ENCODE assay signal across 1 cellular context in the genomic region with DNA sequence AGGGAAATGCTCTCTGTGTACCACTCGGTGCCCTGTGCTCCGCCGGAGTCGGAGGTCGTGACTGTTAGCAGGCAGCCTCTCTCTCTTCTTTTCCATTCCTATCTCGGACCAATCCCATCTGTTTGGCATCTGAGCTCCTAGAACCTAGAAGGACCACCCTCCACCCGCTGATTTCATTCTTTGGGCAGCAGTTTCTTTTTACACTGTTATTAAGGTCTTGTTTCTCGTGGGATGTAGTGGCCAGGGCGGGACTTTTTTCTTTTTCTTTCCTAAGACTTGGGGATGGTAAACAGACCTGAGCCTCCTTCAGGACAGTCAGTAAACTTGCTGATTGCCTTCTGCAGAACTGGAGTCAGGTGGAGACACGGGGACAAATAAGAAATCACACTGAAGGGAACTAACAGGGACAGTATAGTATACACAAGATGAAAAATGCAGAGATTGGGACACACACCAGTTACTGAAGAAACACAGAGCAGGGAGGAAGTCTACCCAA.
TF ChIP-seq lines count a peak whose summit lies in the region.

No MANE protein-coding gene starts in this region.

TF ChIP-seq in liver, 16 proteins besides CTCF, POLR2A, EP300 and RAD21 (continued from another document):
- TF ChIP-seq, protein P1, sequence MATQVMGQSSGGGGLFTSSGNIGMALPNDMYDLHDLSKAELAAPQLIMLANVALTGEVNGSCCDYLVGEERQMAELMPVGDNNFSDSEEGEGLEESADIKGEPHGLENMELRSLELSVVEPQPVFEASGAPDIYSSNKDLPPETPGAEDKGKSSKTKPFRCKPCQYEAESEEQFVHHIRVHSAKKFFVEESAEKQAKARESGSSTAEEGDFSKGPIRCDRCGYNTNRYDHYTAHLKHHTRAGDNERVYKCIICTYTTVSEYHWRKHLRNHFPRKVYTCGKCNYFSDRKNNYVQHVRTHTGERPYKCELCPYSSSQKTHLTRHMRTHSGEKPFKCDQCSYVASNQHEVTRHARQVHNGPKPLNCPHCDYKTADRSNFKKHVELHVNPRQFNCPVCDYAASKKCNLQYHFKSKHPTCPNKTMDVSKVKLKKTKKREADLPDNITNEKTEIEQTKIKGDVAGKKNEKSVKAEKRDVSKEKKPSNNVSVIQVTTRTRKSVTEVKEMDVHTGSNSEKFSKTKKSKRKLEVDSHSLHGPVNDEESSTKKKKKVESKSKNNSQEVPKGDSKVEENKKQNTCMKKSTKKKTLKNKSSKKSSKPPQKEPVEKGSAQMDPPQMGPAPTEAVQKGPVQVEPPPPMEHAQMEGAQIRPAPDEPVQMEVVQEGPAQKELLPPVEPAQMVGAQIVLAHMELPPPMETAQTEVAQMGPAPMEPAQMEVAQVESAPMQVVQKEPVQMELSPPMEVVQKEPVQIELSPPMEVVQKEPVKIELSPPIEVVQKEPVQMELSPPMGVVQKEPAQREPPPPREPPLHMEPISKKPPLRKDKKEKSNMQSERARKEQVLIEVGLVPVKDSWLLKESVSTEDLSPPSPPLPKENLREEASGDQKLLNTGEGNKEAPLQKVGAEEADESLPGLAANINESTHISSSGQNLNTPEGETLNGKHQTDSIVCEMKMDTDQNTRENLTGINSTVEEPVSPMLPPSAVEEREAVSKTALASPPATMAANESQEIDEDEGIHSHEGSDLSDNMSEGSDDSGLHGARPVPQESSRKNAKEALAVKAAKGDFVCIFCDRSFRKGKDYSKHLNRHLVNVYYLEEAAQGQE (IDR thresholded peaks at IDR 0.05), result no peak
- TF ChIP-seq HNF4A (conservative IDR thresholded peaks at IDR 0.05), result no peak
- no peak for TF ChIP-seq NR2F2 (IDR thresholded peaks at IDR 0.05)
- TF ChIP-seq FOXA2 (IDR thresholded peaks at IDR 0.05), result no peak
